ENCODE assay signal across 17 cellular contexts in genomic region chr5:87388129-87388528, GRCh38.
"Had no signal": no experiment of that assay in that cellular context is flagged by ENCODE, and none has a peak within 500 bp of the region (broad histone marks: within the 10 kb centered on the region; RNA-seq: fewer than 3 reads in every experiment).

No MANE protein-coding gene starts in this region.

- H3K9me3 ChIP-seq: ovary, tibial artery, upper lobe of right lung had no signal

- H3K4me3 ChIP-seq: coronary artery, ovary, tibial artery, upper lobe of right lung had no signal

- H3K36me3 ChIP-seq: ovary had no signal

- H3K9me3 Mint-ChIP-seq: endodermal cell, mesothelial cell of epicardium, natural killer cell, neural crest cell had no signal

- H3K4me3 Mint-ChIP-seq: endodermal cell, mesothelial cell of epicardium, natural killer cell, neural crest cell had no signal

- ATAC-seq: foreskin keratinocyte, natural killer cell, right cardiac atrium, upper lobe of right lung had no signal

- DNase-seq: effector CD4-positive, alpha-beta T cell; endodermal cell; erythroblast; foreskin keratinocyte; kidney glomerular epithelial cell; natural killer cell; ovary; right cardiac atrium; stimulated activated CD4-positive, alpha-beta T cell treated with anti-CD3 and anti-CD28 coated beads, Interleukin-12 subunit alpha, Interleukin-12 subunit beta, amount 100 ng/mL, for 4 hours; stimulated activated CD4-positive, alpha-beta T cell treated with anti-CD3 and anti-CD28 coated beads, Interleukin-2, amount 100 ng/mL, for 48 hours; stimulated activated naive CD4-positive, alpha-beta T cell treated with Interleukin-2 at 50 U/mL for 16 hours; tibial artery; upper lobe of right lung had no signal

- H3K27me3 Mint-ChIP-seq: progenitor cell of endocrine pancreas had no signal

- H3K27me3 ChIP-seq: foreskin keratinocyte, ovary, tibial artery, upper lobe of right lung had no signal

- H3K27ac Mint-ChIP-seq: endodermal cell, mesothelial cell of epicardium, progenitor cell of endocrine pancreas had no signal

- H3K4me1 Mint-ChIP-seq: mesothelial cell of epicardium, neural crest cell had no signal

- H3K27ac ChIP-seq: foreskin keratinocyte, ovary, tibial artery, upper lobe of right lung had no signal

- H3K4me1 ChIP-seq: upper lobe of right lung had no signal
